ENCODE assay signal across 3 cellular contexts in genomic region chr5:83109380-83109779, GRCh38.
"Had no signal": no experiment of that assay in that cellular context is flagged by ENCODE, and none has a peak within 500 bp of the region (broad histone marks: within the 10 kb centered on the region; RNA-seq: fewer than 3 reads in every experiment).

No MANE protein-coding gene starts in this region.

- DNase-seq: GDM1, GF-D8 had no signal

- H3K4me3 ChIP-seq: GM12878 had no signal

- ATAC-seq: GM12878 had no signal
